ENCODE assay signal across 9 cellular contexts in genomic region chr4:680565-680930, GRCh38. TPM values are rescaled to one million over a fixed set of nuclear protein-coding genes. Genes with fewer than 3 reads are reported as not detected.
DNase-seq lines count a peak whose midpoint lies in the region; ATAC-seq and TF ChIP-seq lines count a peak whose summit lies in the region.
"Had no signal": no experiment of that assay in that cellular context is flagged by ENCODE, and none has a peak within 500 bp of the region (broad histone marks: within the 10 kb centered on the region; RNA-seq: fewer than 3 reads in every experiment).

No MANE protein-coding gene starts in this region.

- H3K4me1 ChIP-seq in Peyer's patch (peaks cover 0 to 55% (median 16%) of the 10 kb centered on the region in 4 donors), sigmoid colon (peaks cover 0 to 25% (median 10%) of the 10 kb centered on the region in 4 donors)

- 73 to 81% methylated on average over 15 of the region's 15 CpGs for WGBS in sigmoid colon, 2 donors

- DNase-seq in ELR (ENCODE audit: low read depth) (peak; percentile 42), Peyer's patch (peak in 2 of 3 donors; percentile 48 to 76), fibroblast of pulmonary artery (ENCODE audit: low read depth) (no peak), sigmoid colon (peak; percentile 71), NCI-H1694 (lab: John Stamatoyannopoulos, UW) (no peak), 8988T (no peak)
- DNase-seq: activated CD4-positive, alpha-beta T cell treated with anti-CD3 and anti-CD28 coated beads for 1 hour had no signal

- peak overlapping the region; percentile 40 to 68 (median 53) for H3K4me3 ChIP-seq in Peyer's patch
- H3K4me3 ChIP-seq in fibroblast of pulmonary artery (replicated peaks; ENCODE audit: low read depth, low read length): peak overlapping the region; percentile 52
- peak overlapping the region in 3 of 4 donors; percentile 35 to 56 (median 52) for H3K4me3 ChIP-seq in sigmoid colon

- H3K9me3 ChIP-seq in Peyer's patch: no peaks in the 10 kb centered on the region
- no peaks in the 10 kb centered on the region for H3K9me3 ChIP-seq in sigmoid colon

- H3K27ac ChIP-seq in Peyer's patch (peak overlapping the region in 3 of 4 donors; percentile 22 to 71 (median 69)), sigmoid colon (peak overlapping the region in 2 of 4 donors; percentile 35 to 47)

- TF ChIP-seq EP300 in sigmoid colon (IDR thresholded peaks at IDR 0.05): no peak

- ATAC-seq in HG03469 (IDR thresholded peaks at IDR 0.05; ENCODE audit: unreplicated experiment): no peak
- ATAC-seq in GM21529 (IDR thresholded peaks at IDR 0.05; ENCODE audit: unreplicated experiment): no peak

- intact Hi-C loops in sigmoid colon (cut with DNase I): no loop called here

- H3K36me3 ChIP-seq in Peyer's patch (no peaks in the 10 kb centered on the region), sigmoid colon (no peaks in the 10 kb centered on the region)

- TF ChIP-seq POLR2A in Peyer's patch (IDR thresholded peaks at IDR 0.05): no peak
- no peak for TF ChIP-seq POLR2A in sigmoid colon (IDR thresholded peaks at IDR 0.05)

- no peak for TF ChIP-seq CTCF in Peyer's patch (IDR thresholded peaks at IDR 0.05)
- TF ChIP-seq CTCF in fibroblast of pulmonary artery (IDR thresholded peaks at IDR 0.05; ENCODE audit: low read length, missing control alignments): no peak
- no peak for TF ChIP-seq CTCF in sigmoid colon (IDR thresholded peaks at IDR 0.05)

- H3K27me3 ChIP-seq in Peyer's patch (no peaks in the 10 kb centered on the region), sigmoid colon (peaks cover 8 to 55% (median 33%) of the 10 kb centered on the region in 3 donors)

RNA-seq across cellular contexts. Expression of gene MYL5, which starts 6.2 kb away (rescaled TPM):
- total RNA-seq in Peyer's patch: 100 to 1,000 TPM in 2 of 4 donors, 10 to 100 TPM in 2; 82.8 to 135 (median 95.2) TPM
- total RNA-seq in sigmoid colon: 10 to 100 TPM in 2 of 4 donors, 1 to 10 TPM in 2; 5.7 to 11.7 (median 9.8) TPM
- polyA plus RNA-seq in sigmoid colon: 10 to 100 TPM; 19.2 to 29.7 (median 28.7) TPM

RNA-seq across cellular contexts. Expression of gene ATP5ME, which starts 6.5 kb away (rescaled TPM):
- 100 to 1,000 TPM; 102 to 259 (median 184) TPM for total RNA-seq in Peyer's patch
- 100 to 1,000 TPM; 104 to 244 (median 194) TPM for total RNA-seq in sigmoid colon
- 1,000 to 10,000 TPM in 2 of 3 donors, 100 to 1,000 TPM in 1; 610 to 1,302 (median 1,156) TPM for polyA plus RNA-seq in sigmoid colon

RNA-seq across cellular contexts. Expression of gene SLC49A3, which starts 8.4 kb away (rescaled TPM):
- 10 to 100 TPM in 2 of 4 donors, 1 to 10 TPM in 2; 4.1 to 13.3 (median 9.4) TPM for total RNA-seq in Peyer's patch
- total RNA-seq in sigmoid colon: 1 to 10 TPM; 3.9 to 5.0 (median 4.5) TPM
- 1 to 10 TPM; 2.4 to 6.4 (median 4.6) TPM for polyA plus RNA-seq in sigmoid colon

RNA-seq across cellular contexts. Expression of gene PCGF3, which starts 25.1 kb away (rescaled TPM):
- total RNA-seq in Peyer's patch (100 to 1,000 TPM in 2 of 4 donors, 10 to 100 TPM in 2; 58.3 to 168 (median 93.0) TPM), sigmoid colon (10 to 100 TPM; 26.4 to 60.1 (median 40.2) TPM)
- polyA plus RNA-seq in sigmoid colon: 10 to 100 TPM; 15.6 to 52.9 (median 24.5) TPM

RNA-seq across cellular contexts. Expression of gene PDE6B, which starts 55.2 kb away (rescaled TPM):
- total RNA-seq in Peyer's patch (1 to 10 TPM in 2 of 4 donors, under 1 TPM in 1, not detected in 1; 0.27 to 1.8 (median 1.4) TPM), sigmoid colon (1 to 10 TPM in 2 of 4 donors, under 1 TPM in 1, not detected in 1; 0.41 to 5.4 (median 2.6) TPM)
- 1 to 10 TPM in 1 of 3 donors, under 1 TPM in 2; under 0.01 to 4.1 (median 0.46) TPM for polyA plus RNA-seq in sigmoid colon

Comparison
In these comparisons a context has a peak if more than half of its experiments do, and no peak if none do; other contexts are left out.
1. DNase-seq: peak in ELR (single experiment), Peyer's patch (2 of 3) and sigmoid colon (single experiment); none in fibroblast of pulmonary artery (single experiment), NCI-H1694 (single experiment) and 8988T (single experiment).
2. RNA of gene MYL5, which starts 6.2 kb away (total RNA-seq): 82.8 to 135 TPM in Peyer's patch; 5.7 to 11.7 TPM in sigmoid colon; every median in the first group is over 4 times any median in the second.
3. Peak in every context shown above with its lines, with median percentiles within 50 percentile points of each other: H3K4me3 ChIP-seq.